15 cellular contexts compared by ENCODE assay signal in the genomic region with DNA sequence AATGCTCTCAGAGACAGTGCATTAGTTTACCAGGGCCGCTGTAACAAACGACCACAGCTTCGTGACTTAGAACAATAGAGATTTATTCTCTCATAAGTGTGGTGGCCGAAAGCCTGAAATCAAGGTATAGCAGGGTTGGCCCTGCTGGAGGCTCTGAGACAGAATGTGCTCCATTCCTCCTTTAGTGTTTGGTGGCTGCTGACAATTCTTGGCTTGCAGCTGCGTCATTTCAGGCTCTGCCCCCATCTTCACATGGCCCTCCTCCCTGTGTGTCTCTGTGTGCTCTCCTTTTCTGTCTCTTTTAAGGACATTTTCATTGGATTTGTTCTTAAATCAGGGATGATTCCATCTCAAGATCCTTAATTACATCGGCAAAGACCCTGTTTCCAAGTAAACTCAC. TPM values are rescaled to one million over a fixed set of nuclear protein-coding genes. Genes with fewer than 3 reads are reported as not detected.
DNase-seq lines count a peak whose midpoint lies in the region; ATAC-seq and TF ChIP-seq lines count a peak whose summit lies in the region.
"Had no signal": no experiment of that assay in that cellular context is flagged by ENCODE, and none has a peak within 500 bp of the region (broad histone marks: within the 10 kb centered on the region; RNA-seq: fewer than 3 reads in every experiment).

No MANE protein-coding gene starts in this region.

- no peaks in the 10 kb centered on the region for H3K23me2 ChIP-seq in H9 (ENCODE audit: insufficient read length, low read depth, low read length, poor library complexity, severe bottlenecking)

- H4K5ac ChIP-seq in H9 (ENCODE audit: insufficient read length, low read depth, low read length), result no peak overlapping the region

- peaks cover 3% of the 10 kb centered on the region for H3K9me3 Mint-ChIP-seq in stimulated activated memory B cell treated with anti-CD40 and anti-IgM and Interleukin-4, amounts not matched to agents 10 μg/mL and 1 μg/mL and 100 μg/mL, for 72 hours
- peaks cover 3 to 4% of the 10 kb centered on the region in 2 experiments; a peak in 1 of 5 replicates for H3K9me3 Mint-ChIP-seq in H9
- H3K9me3 Mint-ChIP-seq: activated T-helper 17 cell treated with anti-CD3 and anti-CD28 coated beads, Interleukin-2, amount 50 U/mL, for 72 hours had no signal

- H3K36me3 ChIP-seq in ACC112 (ENCODE audit: insufficient read depth, low read length) (no peaks in the 10 kb centered on the region), sigmoid colon (no peaks in the 10 kb centered on the region)

- H2BK5ac ChIP-seq in H9 (ENCODE audit: insufficient read length, low read length), result no peak overlapping the region

- H3K4me1 ChIP-seq in ACC112 (ENCODE audit: control insufficient read depth, insufficient read depth, low read length, unreplicated experiment) (no peaks in the 10 kb centered on the region), sigmoid colon (peaks cover 0 to 36% (median 29%) of the 10 kb centered on the region in 4 donors), H9 (ENCODE audit: insufficient read depth, low read length) (peaks cover under 1% of the 10 kb centered on the region; the same call in 1 of the 2 replicates)

- H2AFZ ChIP-seq in ACC112 (ENCODE audit: low read length, unreplicated experiment) (peak overlapping the region; percentile 17), H9 (ENCODE audit: low read length) (no peak overlapping the region)

- TF ChIP-seq POLR2A in sigmoid colon (IDR thresholded peaks at IDR 0.05), result no peak

- peak; percentile 38 to 46 for DNase-seq in cardiac fibroblast (ENCODE audit: low read depth in 2 of 2)
- DNase-seq in sigmoid colon, result peak; percentile 70
- DNase-seq in NCI-H748 (lab: John Stamatoyannopoulos, UW; ENCODE audit: unreplicated experiment), result no peak
- DNase-seq in H9, result no peak
- no peak for DNase-seq in T-helper 1 cell
- DNase-seq: NCI-H1092 treated with DMSO at 0.1 percent for 48 hours; NCI-H526; stimulated activated naive CD4-positive, alpha-beta T cell treated with Interleukin-2 at 50 U/mL for 16 hours had no signal

- H3K4me1 Mint-ChIP-seq in stimulated activated memory B cell treated with anti-CD40 and anti-IgM and Interleukin-4, amounts not matched to agents 10 μg/mL and 1 μg/mL and 100 μg/mL, for 72 hours, result no peaks in the 10 kb centered on the region
- H3K4me1 Mint-ChIP-seq in H9, result peaks cover 49 to 57% of the 10 kb centered on the region in 2 experiments

- no peak overlapping the region for H2BK12ac ChIP-seq in H9 (ENCODE audit: insufficient read length, low read depth, low read length)

- no peak overlapping the region for H3K23ac ChIP-seq in H9 (ENCODE audit: insufficient read length, low read depth, low read length)

- H3K27ac ChIP-seq in ACC112 (ENCODE audit: low read depth, low read length) (no peak overlapping the region), layer of hippocampus (ENCODE audit: low read depth, low read length) (peak overlapping the region; percentile 12), sigmoid colon (peak overlapping the region; percentile 83 to 91 (median 87)), H9 (ENCODE audit: insufficient read length, low read depth, low read length) (no peak overlapping the region)
- H3K27ac ChIP-seq: A549 had no signal

- 77 to 85% methylated on average over 6 of the region's 6 CpGs for WGBS in sigmoid colon, 2 donors
- WGBS in H9 (ENCODE audit: extremely low coverage, insufficient read length, low lambda C conversion rate), result no CpG with 5 or more reads among the region's 6 CpGs

- H3K56ac ChIP-seq in H9 (ENCODE audit: insufficient read length, low read depth, low read length), result no peak overlapping the region

- no peak overlapping the region for H3K14ac ChIP-seq in H9 (ENCODE audit: insufficient read depth, low read length)

- no peaks in the 10 kb centered on the region for H4K20me1 ChIP-seq in H9 (ENCODE audit: control insufficient read depth, insufficient read depth, insufficient read length)

- H3K4me2 ChIP-seq in H9 (ENCODE audit: insufficient read depth, insufficient read length, low read length), result no peak overlapping the region
- H3K4me2 ChIP-seq: A549 had no signal

- no peak overlapping the region for H3K27ac Mint-ChIP-seq in stimulated activated memory B cell treated with anti-CD40 and anti-IgM and Interleukin-4, amounts not matched to agents 10 μg/mL and 1 μg/mL and 100 μg/mL, for 72 hours
- no peak overlapping the region for H3K27ac Mint-ChIP-seq in H9
- H3K27ac Mint-ChIP-seq: activated T-helper 17 cell treated with anti-CD3 and anti-CD28 coated beads, Interleukin-2, amount 50 U/mL, for 72 hours had no signal

- H2BK15ac ChIP-seq in H9 (ENCODE audit: low read depth, low read length), result no peak overlapping the region

- H3K27me3 ChIP-seq in ACC112 (ENCODE audit: insufficient read depth, low read length), result no peaks in the 10 kb centered on the region
- no peaks in the 10 kb centered on the region for H3K27me3 ChIP-seq in layer of hippocampus (ENCODE audit: control insufficient read depth, insufficient read depth, low read length)
- H3K27me3 ChIP-seq in sigmoid colon, result no peaks in the 10 kb centered on the region
- H3K27me3 ChIP-seq in H9 (ENCODE audit: insufficient read depth, low read length), result no peaks in the 10 kb centered on the region

- H3K4me3 Mint-ChIP-seq in stimulated activated memory B cell treated with anti-CD40 and anti-IgM and Interleukin-4, amounts not matched to agents 10 μg/mL and 1 μg/mL and 100 μg/mL, for 72 hours, result no peak overlapping the region
- H3K4me3 Mint-ChIP-seq in H9, result no peak overlapping the region
- H3K4me3 Mint-ChIP-seq: activated T-helper 17 cell treated with anti-CD3 and anti-CD28 coated beads, Interleukin-2, amount 50 U/mL, for 72 hours had no signal

- intact Hi-C loops in sigmoid colon (cut with DNase I), result no loop called here

- H3K9me3 ChIP-seq in sigmoid colon, result no peaks in the 10 kb centered on the region
- no peaks in the 10 kb centered on the region for H3K9me3 ChIP-seq in H9 (ENCODE audit: control insufficient read depth, low read depth, low read length)
- H3K9me3 ChIP-seq: A549 had no signal

- TF ChIP-seq EP300 in sigmoid colon (IDR thresholded peaks at IDR 0.05), result peak in 1 of 4 donors; percentile 5

- no peaks in the 10 kb centered on the region for H3K36me3 Mint-ChIP-seq in stimulated activated memory B cell treated with anti-CD40 and anti-IgM and Interleukin-4, amounts not matched to agents 10 μg/mL and 1 μg/mL and 100 μg/mL, for 72 hours
- no peaks in the 10 kb centered on the region; a peak in 1 of 7 replicates for H3K36me3 Mint-ChIP-seq in H9 (ENCODE audit: insufficient read depth in 1 of 3, low read depth in 3 of 3)

- no peak overlapping the region for H3K4ac ChIP-seq in H9 (ENCODE audit: low read depth, low read length)

- no peak overlapping the region for H4K8ac ChIP-seq in H9 (replicated peaks; ENCODE audit: insufficient read length, low read depth, low read length)

- no peak overlapping the region for H3T11ph ChIP-seq in H9 (ENCODE audit: low read length)

- H2BK20ac ChIP-seq in H9 (ENCODE audit: low read depth, low read length, poor library complexity, severe bottlenecking), result no peak overlapping the region

- no peak overlapping the region for H3K4me3 ChIP-seq in ACC112 (ENCODE audit: low read depth, low read length)
- no peak overlapping the region for H3K4me3 ChIP-seq in cardiac fibroblast (replicated peaks in 1 of 2; ENCODE audit: low read depth in 2 of 2, low read length in 2 of 2)
- H3K4me3 ChIP-seq in sigmoid colon, result peak overlapping the region in 1 of 4 donors; percentile 2
- H3K4me3 ChIP-seq: A549 had no signal

- H4K91ac ChIP-seq in H9 (ENCODE audit: insufficient read length, low read depth, low read length), result no peak overlapping the region

- H2AK5ac ChIP-seq in H9 (ENCODE audit: insufficient read length, low read length), result no peak overlapping the region

- H3K27me3 Mint-ChIP-seq in stimulated activated memory B cell treated with anti-CD40 and anti-IgM and Interleukin-4, amounts not matched to agents 10 μg/mL and 1 μg/mL and 100 μg/mL, for 72 hours, result peaks cover 18% of the 10 kb centered on the region
- H3K27me3 Mint-ChIP-seq in H9 (ENCODE audit: low read depth), result peaks cover 2% of the 10 kb centered on the region
- H3K27me3 Mint-ChIP-seq: activated T-helper 17 cell treated with anti-CD3 and anti-CD28 coated beads, Interleukin-2, amount 50 U/mL, for 72 hours had no signal

- no peak overlapping the region for H2BK120ac ChIP-seq in H9 (ENCODE audit: low read depth, low read length, poor library complexity, severe bottlenecking)

- no peaks in the 10 kb centered on the region for H3K79me2 ChIP-seq in ACC112 (ENCODE audit: control insufficient read depth, insufficient read depth, low read length, unreplicated experiment)
- H3K79me2 ChIP-seq in H9 (ENCODE audit: insufficient read depth, low read length), result no peaks in the 10 kb centered on the region

- no peaks in the 10 kb centered on the region for H3K79me1 ChIP-seq in H9 (ENCODE audit: insufficient read depth, low read depth, low read length, poor library complexity, severe bottlenecking)

- no peak overlapping the region for H3K9ac ChIP-seq in H9 (ENCODE audit: extremely low read depth, insufficient read length, low read length)

- no peak for TF ChIP-seq CTCF in cardiac fibroblast (IDR thresholded peaks at IDR 0.05; ENCODE audit: low read depth, low read length)
- no peak for TF ChIP-seq CTCF in sigmoid colon (IDR thresholded peaks at IDR 0.05)
- TF ChIP-seq CTCF in H9 (conservative IDR thresholded peaks at IDR 0.05), result no peak

- H3K18ac ChIP-seq in H9 (ENCODE audit: insufficient read length, low read depth, low read length), result no peak overlapping the region

- no peak for ATAC-seq in stimulated activated memory B cell treated with anti-CD40 and anti-IgM and Interleukin-4, amounts not matched to agents 10 μg/mL and 1 μg/mL and 100 μg/mL, for 72 hours
- ATAC-seq: A549; activated CD4-positive, CD25-positive, alpha-beta regulatory T cell treated with anti-CD3 and anti-CD28 coated beads, Interleukin-2, amount 50 U/mL, for 24 hours; activated T-helper 17 cell treated with anti-CD3 and anti-CD28 coated beads, Interleukin-2, amount 50 U/mL, for 72 hours had no signal

RNA-seq across cellular contexts. Expression of a gene that starts 10.3 kb away (rescaled TPM):
- total RNA-seq in sigmoid colon (10 to 100 TPM; 15.8 to 28.2 (median 17.0) TPM), H9 (2021) (0.04 and 0.07 TPM in 2 replicates)
- 10 to 100 TPM in 1 of 3 donors, 1 to 10 TPM in 2; 4.2 to 24.3 (median 7.9) TPM for polyA plus RNA-seq in sigmoid colon

RNA-seq across cellular contexts. Expression of a gene that starts 20.8 kb away (rescaled TPM):
- 10 to 100 TPM in 1 of 4 donors, 1 to 10 TPM in 1, under 1 TPM in 1, not detected in 1; 0.68 to 12.8 (median 1.9) TPM for total RNA-seq in sigmoid colon
- polyA plus RNA-seq in sigmoid colon, result 10 to 100 TPM in 2 of 3 donors, 1 to 10 TPM in 1; 7.9 to 84.7 (median 59.4) TPM
- 0.29 and 0.55 TPM in 2 replicates for total RNA-seq in H9 (2021)
- total RNA-seq: epithelial cell of proximal tubule had no signal

Comparison
In these comparisons a context has a peak if more than half of its experiments do, and no peak if none do; other contexts are left out.
1. H3K27ac ChIP-seq: peak in layer of hippocampus (single experiment) and sigmoid colon (4 of 4); none in ACC112 (single experiment) and H9 (single experiment).
2. DNase-seq: peak in cardiac fibroblast (2 of 2) and sigmoid colon (single experiment); none in NCI-H748 (single experiment), H9 (single experiment) and T-helper 1 cell (0 of 5).
3. RNA of a gene that starts 10.3 kb away (total RNA-seq): 15.8 to 28.2 TPM in sigmoid colon; 0.04 to 0.07 TPM in H9; every median in the first group is over 10 times any median in the second.